In the genomic region with DNA sequence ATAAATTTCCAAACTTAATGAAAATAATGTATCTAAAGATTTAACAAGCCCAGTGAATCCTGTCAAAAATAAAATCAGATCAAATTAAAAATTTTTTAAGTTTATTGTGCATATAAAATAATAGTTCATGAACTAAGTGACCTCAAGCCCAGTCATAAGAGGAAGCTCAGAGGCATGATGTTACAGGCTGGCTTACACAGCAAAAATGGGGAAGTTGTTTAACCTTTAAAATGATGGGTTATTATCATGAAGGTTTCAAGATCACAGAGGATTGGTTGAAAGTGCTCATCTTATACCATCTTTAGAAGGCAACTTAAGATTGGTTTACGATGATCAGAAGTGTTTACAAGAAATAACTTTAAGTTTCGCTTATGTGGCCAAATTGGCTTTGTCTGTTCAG, we compare ENCODE assay signal across 21 cellular contexts.
"Had no signal": no experiment of that assay in that cellular context is flagged by ENCODE, and none has a peak within 500 bp of the region (broad histone marks: within the 10 kb centered on the region; RNA-seq: fewer than 3 reads in every experiment).

No MANE protein-coding gene starts in this region.

- H3K27ac ChIP-seq: brain microvascular endothelial cell, cardiac muscle cell had no signal

- H3K4me3 ChIP-seq: cardiac muscle cell had no signal

- ATAC-seq: activated CD8-positive, alpha-beta memory T cell treated with anti-CD3 and anti-CD28 coated beads, Interleukin-2, amount 10 ng/mL, durations not matched to agents 7 days and 5 days; PC-3 had no signal

- H3K27me3 ChIP-seq: brain microvascular endothelial cell, cardiac muscle cell had no signal

- H3K36me3 ChIP-seq: brain microvascular endothelial cell, cardiac muscle cell had no signal

- DNase-seq: activated B cell treated with CpG ODN at 0.5 μM for 24 hours; activated CD4-positive, alpha-beta T cell treated with anti-CD3 and anti-CD28 coated beads for 1 hour; activated CD4-positive, alpha-beta T cell treated with anti-CD3 and anti-CD28 coated beads, Interleukin-2, amount 10 ng/mL, durations not matched to agents 24 days and 14 days; activated CD4-positive, alpha-beta T cell treated with anti-CD3 and anti-CD28 coated beads, Interleukin-2, amount 50 U/mL, for 48 hours; activated CD8-positive, alpha-beta memory T cell treated with anti-CD3 and anti-CD28 coated beads, Interleukin-2, amount 10 ng/mL, durations not matched to agents 7 days and 5 days; activated gamma-delta T cell treated with Interleukin-2 at 50 U/mL for 16 hours; activated naive CD4-positive, alpha-beta T cell treated with anti-CD3 and anti-CD28 coated beads, Interleukin-2, amount 10 ng/mL, durations not matched to agents 7 days and 5 days; activated naive CD8-positive, alpha-beta T cell treated with anti-CD3 and anti-CD28 coated beads for 36 hours; activated T-cell treated with anti-CD3 and anti-CD28 coated beads, Interleukin-2, amount 50 U/mL, for 24 hours; brain microvascular endothelial cell; Karpas-422; NCI-H1105 treated with DMSO at 0.1 percent for 48 hours; NCI-H1436 treated with DMSO at 0.1 percent for 48 hours; NCI-H187; NCI-H2081; NCI-H446; NCI-H524; PC-3; SHP77; T-helper 1 cell had no signal
